In genomic region chr7:73908123-73908611, GRCh38 we compare ENCODE assay signal across 19 cellular contexts. TPM values are rescaled to one million over a fixed set of nuclear protein-coding genes. Genes with fewer than 3 reads are reported as not detected.
DNase-seq lines count a peak whose midpoint lies in the region; ATAC-seq and TF ChIP-seq lines count a peak whose summit lies in the region.
"Had no signal": no experiment of that assay in that cellular context is flagged by ENCODE, and none has a peak within 500 bp of the region (broad histone marks: within the 10 kb centered on the region; RNA-seq: fewer than 3 reads in every experiment).

No MANE protein-coding gene starts in this region.

- TF ChIP-seq CTCF in chondrocyte (IDR thresholded peaks at IDR 0.05) = no peak
- no peak for TF ChIP-seq CTCF in lower lobe of right lung (IDR thresholded peaks at IDR 0.05)
- TF ChIP-seq CTCF in gastroesophageal sphincter (IDR thresholded peaks at IDR 0.05) = no peak

- H3K27ac ChIP-seq in lower lobe of right lung (no peak overlapping the region), gastroesophageal sphincter (no peak overlapping the region)
- H3K27ac ChIP-seq: PC-9 had no signal

- no peak overlapping the region for H3K4me3 ChIP-seq in lower lobe of right lung
- H3K4me3 ChIP-seq in gastroesophageal sphincter = no peak overlapping the region
- H3K4me3 ChIP-seq: GM12878, MG63, PC-9 had no signal

- peaks cover 34% of the 10 kb centered on the region for H3K4me1 Mint-ChIP-seq in chondrocyte (ENCODE audit: low read depth)

- H3K9me3 ChIP-seq in lower lobe of right lung = no peaks in the 10 kb centered on the region
- H3K9me3 ChIP-seq in gastroesophageal sphincter = no peaks in the 10 kb centered on the region
- H3K9me3 ChIP-seq: MG63 had no signal

- DNase-seq in HEK293T (ENCODE audit: extremely low spot score) (peak; percentile 2), chondrocyte (ENCODE audit: low spot score) (peak; percentile 69), lower lobe of right lung (peak; percentile 21), sciatic nerve (ENCODE audit: low spot score) (peak; percentile 56)
- no peak for DNase-seq in effector CD8-positive, alpha-beta T cell (lab: John Stamatoyannopoulos, UW)
- DNase-seq: C1 segment of cervical spinal cord, DND-41, GOT3, MG63, NCI-H1092, NCI-H146, NCI-H2081 treated with DMSO at 0.1 percent for 48 hours, NCI-H510A treated with DMSO at 0.1 percent for 48 hours, NCI-H82, PC-9 had no signal

- CTCF ChIA-PET in HEK293T (lab: Yijun Ruan, JAX) = no interaction called here

- TF ChIP-seq EP300 in gastroesophageal sphincter (IDR thresholded peaks at IDR 0.05) = no peak

- H3K36me3 Mint-ChIP-seq in chondrocyte (ENCODE audit: low read depth) = no peaks in the 10 kb centered on the region

- H3K4me3 Mint-ChIP-seq in chondrocyte (ENCODE audit: unreplicated experiment) = peak overlapping the region; percentile 31

- POLR2A ChIA-PET in HEK293T (lab: Yijun Ruan, JAX) = interaction anchor here (0.7 kb wide), 1 partner anchor 66 kb away, joined by 3 read pairs; the partner anchor contains the start of gene METTL27

- H3K27ac Mint-ChIP-seq in chondrocyte (ENCODE audit: unreplicated experiment) = no peak overlapping the region

- ATAC-seq in lower lobe of right lung = no peak
- ATAC-seq in sciatic nerve = no peak
- no peak for ATAC-seq in gastroesophageal sphincter
- no peak for ATAC-seq in HG02840 (IDR thresholded peaks at IDR 0.05; ENCODE audit: low FRiP score, unreplicated experiment)
- ATAC-seq: GM12878 had no signal

- TF ChIP-seq POLR2A in gastroesophageal sphincter (IDR thresholded peaks at IDR 0.05) = no peak

- H3K9me3 Mint-ChIP-seq in chondrocyte (ENCODE audit: low read depth) = no peaks in the 10 kb centered on the region

- H3K27me3 ChIP-seq in lower lobe of right lung (ENCODE audit: low read depth) (no peaks in the 10 kb centered on the region), gastroesophageal sphincter (no peaks in the 10 kb centered on the region)
- H3K27me3 ChIP-seq: MG63 had no signal

- WGBS in gastroesophageal sphincter (ENCODE audit: low coverage in 1 of 2), 2 donors = 92% methylated on average over 12 of the region's 17 CpGs; no CpG with 5 or more reads in 1 of the 2 donors

- H3K27me3 Mint-ChIP-seq in chondrocyte (ENCODE audit: low read depth) = no peaks in the 10 kb centered on the region

- peaks cover 10% of the 10 kb centered on the region for H3K4me1 ChIP-seq in lower lobe of right lung
- peaks cover 0 to 24% (median 0%) of the 10 kb centered on the region in 3 donors for H3K4me1 ChIP-seq in gastroesophageal sphincter

- intact Hi-C loops in lower lobe of right lung (cut with DNase I) (no loop called here), sciatic nerve (cut with DNase I) (no loop called here)

- H3K36me3 ChIP-seq in lower lobe of right lung (no peaks in the 10 kb centered on the region), gastroesophageal sphincter (no peaks in the 10 kb centered on the region)
- H3K36me3 ChIP-seq: MG63 had no signal

TF ChIP-seq in HEK293T, 16 proteins besides CTCF, POLR2A, EP300 and RAD21:
- no peak for TF ChIP-seq FOXK2 (IDR thresholded peaks at IDR 0.05)
- no peak for TF ChIP-seq HDGF (IDR thresholded peaks at IDR 0.05; ENCODE audit: borderline replicate concordance)
- no peak for TF ChIP-seq FOXA1 (IDR thresholded peaks at IDR 0.05)
- no peak for TF ChIP-seq SUZ12 (IDR thresholded peaks at IDR 0.05)
- no peak for TF ChIP-seq L3MBTL2 (conservative IDR thresholded peaks at IDR 0.05)
- TF ChIP-seq NFRKB (IDR thresholded peaks at IDR 0.05) = no peak
- no peak for TF ChIP-seq TARDBP (IDR thresholded peaks at IDR 0.05)

RNA-seq across cellular contexts. Expression of gene TMEM270, which starts 47.2 kb away (rescaled TPM):
- total RNA-seq in chondrocyte (0.25 TPM in 1 of 3 replicates, not detected in the others), lower lobe of right lung (not detected), sciatic nerve (not detected), gastroesophageal sphincter (not detected)
- total RNA-seq: A673, GM12878 had no signal
